ENCODE assay signal across 16 cellular contexts in genomic region chr11:129489254-129489653, GRCh38.
DNase-seq lines count a peak whose midpoint lies in the region; ATAC-seq and TF ChIP-seq lines count a peak whose summit lies in the region.
"Had no signal": no experiment of that assay in that cellular context is flagged by ENCODE, and none has a peak within 500 bp of the region (broad histone marks: within the 10 kb centered on the region; RNA-seq: fewer than 3 reads in every experiment).

No MANE protein-coding gene starts in this region.

- no peak for TF ChIP-seq CTCF in hepatocyte (IDR thresholded peaks at IDR 0.05; ENCODE audit: poor library complexity)

- no peaks in the 10 kb centered on the region for H3K9me3 ChIP-seq in hepatocyte (ENCODE audit: low read depth)

- no peak overlapping the region for H3K27ac Mint-ChIP-seq in stimulated activated naive CD8-positive, alpha-beta T cell treated with anti-CD3 and anti-CD28 coated beads, Interleukin-15, amount 100 ng/mL, for 72 hours
- H3K27ac Mint-ChIP-seq: B cell; CD4-positive, alpha-beta T cell; H9 had no signal

- intact Hi-C loops in Right ventricle myocardium superior (cut with DNase I), result no loop called here

- H4K20me1 ChIP-seq in hepatocyte (ENCODE audit: insufficient read depth, poor library complexity, severe bottlenecking), result no peaks in the 10 kb centered on the region

- no peak overlapping the region for H3K4me3 ChIP-seq in hepatocyte

- no peak overlapping the region for H3K4me2 ChIP-seq in hepatocyte

- no peak overlapping the region for H3K4me3 Mint-ChIP-seq in stimulated activated naive CD8-positive, alpha-beta T cell treated with anti-CD3 and anti-CD28 coated beads, Interleukin-15, amount 100 ng/mL, for 72 hours
- H3K4me3 Mint-ChIP-seq: B cell; CD4-positive, alpha-beta T cell; H9 had no signal

- H3K27ac ChIP-seq in hepatocyte, result no peak overlapping the region

- no peaks in the 10 kb centered on the region for H3K36me3 ChIP-seq in hepatocyte (replicated peaks; ENCODE audit: insufficient read depth, low read depth)

- peaks cover 31% of the 10 kb centered on the region for H3K27me3 Mint-ChIP-seq in stimulated activated naive CD8-positive, alpha-beta T cell treated with anti-CD3 and anti-CD28 coated beads, Interleukin-15, amount 100 ng/mL, for 72 hours
- H3K27me3 Mint-ChIP-seq: B cell had no signal

- no peaks in the 10 kb centered on the region for H3K9me3 Mint-ChIP-seq in stimulated activated naive CD8-positive, alpha-beta T cell treated with anti-CD3 and anti-CD28 coated beads, Interleukin-15, amount 100 ng/mL, for 72 hours
- H3K9me3 Mint-ChIP-seq: CD4-positive, alpha-beta T cell had no signal

- no peaks in the 10 kb centered on the region for H3K9me2 ChIP-seq in hepatocyte (replicated peaks; ENCODE audit: insufficient read depth)

- no peaks in the 10 kb centered on the region for H3K4me1 Mint-ChIP-seq in stimulated activated naive CD8-positive, alpha-beta T cell treated with anti-CD3 and anti-CD28 coated beads, Interleukin-15, amount 100 ng/mL, for 72 hours
- H3K4me1 Mint-ChIP-seq: B cell had no signal

- no peaks in the 10 kb centered on the region for H3K79me2 ChIP-seq in hepatocyte

- no peak for DNase-seq in stimulated activated naive CD8-positive, alpha-beta T cell treated with anti-CD3 and anti-CD28 coated beads, Interleukin-15, Interleukin-2, amounts not matched to agents 100 U/mL and 50 U/mL, for 24 hours
- DNase-seq in stimulated activated naive CD8-positive, alpha-beta T cell treated with anti-CD3 and anti-CD28 coated beads, Interleukin-15, amount 100 ng/mL, for 72 hours, result no peak
- peak; percentile 58 for DNase-seq in SW480 (ENCODE audit: low spot score)
- peak; percentile 79 for DNase-seq in islet precursor cell
- no peak for DNase-seq in activated gamma-delta T cell (lab: John Stamatoyannopoulos, UW)
- no peak for DNase-seq in hepatocyte (ENCODE audit: low spot score)
- no peak for DNase-seq in activated T-cell treated with anti-CD3 and anti-CD28 coated beads, Interleukin-2, amount 50 U/mL, for 48 hours
- no peak for DNase-seq in Right ventricle myocardium superior
- DNase-seq: C1 segment of cervical spinal cord; Calu3; CD4-positive, alpha-beta T cell; DMS79; EL; GOT3; H9 had no signal

- peak; percentile 43 for ATAC-seq in stimulated activated naive CD8-positive, alpha-beta T cell treated with anti-CD3 and anti-CD28 coated beads, Interleukin-15, Interleukin-2, amounts not matched to agents 100 U/mL and 50 U/mL, for 24 hours
- ATAC-seq in stimulated activated naive CD8-positive, alpha-beta T cell treated with anti-CD3 and anti-CD28 coated beads, Interleukin-15, amount 100 ng/mL, for 72 hours, result no peak
- ATAC-seq in Right ventricle myocardium superior (ENCODE audit: poor library complexity), result no peak

- H3K4me1 ChIP-seq in hepatocyte (ENCODE audit: insufficient read depth), result no peaks in the 10 kb centered on the region

- H2AFZ ChIP-seq in hepatocyte, result no peak overlapping the region

- H3K27me3 ChIP-seq in hepatocyte, result no peaks in the 10 kb centered on the region

- 87% methylated on average over 1 of the region's 1 CpG for WGBS in hepatocyte (ENCODE audit: low lambda C conversion rate, missing lambda C conversion rate)

Comparison
In these comparisons a context has a peak if more than half of its experiments do, and no peak if none do; other contexts are left out.
1. DNase-seq: peak in SW480 (single experiment) and islet precursor cell (single experiment); none in stimulated activated naive CD8-positive, alpha-beta T cell treated with anti-CD3 and anti-CD28 coated beads, Interleukin-15, Interleukin-2, amounts not matched to agents 100 U/mL and 50 U/mL, for 24 hours (single experiment), stimulated activated naive CD8-positive, alpha-beta T cell treated with anti-CD3 and anti-CD28 coated beads, Interleukin-15, amount 100 ng/mL, for 72 hours (0 of 2), activated gamma-delta T cell (single experiment), hepatocyte (single experiment), activated T-cell treated with anti-CD3 and anti-CD28 coated beads, Interleukin-2, amount 50 U/mL, for 48 hours (0 of 2) and Right ventricle myocardium superior (single experiment).